In genomic region chr10:69332278-69333010, GRCh38 we compare ENCODE assay signal across 14 cellular contexts. TPM values are rescaled to one million over a fixed set of nuclear protein-coding genes. Genes with fewer than 3 reads are reported as not detected.
DNase-seq lines count a peak whose midpoint lies in the region; ATAC-seq, FAIRE-seq and TF ChIP-seq lines count a peak whose summit lies in the region.
"Had no signal": no experiment of that assay in that cellular context is flagged by ENCODE, and none has a peak within 500 bp of the region (broad histone marks: within the 10 kb centered on the region; RNA-seq: fewer than 3 reads in every experiment).

No MANE protein-coding gene starts in this region.

- peaks cover 20% of the 10 kb centered on the region for H3K36me3 ChIP-seq in CD4-positive, CD25-positive, alpha-beta regulatory T cell (ENCODE audit: control insufficient read depth, insufficient read depth, low read length)
- H3K36me3 ChIP-seq in pancreas: no peaks in the 10 kb centered on the region
- peaks cover 0 to 3% (median 0%) of the 10 kb centered on the region in 3 experiments for H3K36me3 ChIP-seq in naive thymus-derived CD4-positive, alpha-beta T cell (ENCODE audit: control insufficient read depth in 2 of 3, insufficient read depth in 3 of 3, low read length in 3 of 3)

- no peak for DNase-seq in CD4-positive, CD25-positive, alpha-beta regulatory T cell
- DNase-seq in NCI-H2029 treated with DMSO at 0.1 percent for 48 hours (lab: John Stamatoyannopoulos, UW): peak; percentile 44
- DNase-seq in epithelial cell of prostate (ENCODE audit: low read depth, low spot score): no peak
- no peak for DNase-seq in pancreas
- DNase-seq in NCI-H1694 (lab: John Stamatoyannopoulos, UW): no peak
- no peak for DNase-seq in naive thymus-derived CD4-positive, alpha-beta T cell
- no peak for DNase-seq in NCI-H2171 (lab: John Stamatoyannopoulos, UW)
- DNase-seq in HuH-7 (ENCODE audit: low spot score): no peak
- DNase-seq: activated CD8-positive, alpha-beta memory T cell treated with anti-CD3 and anti-CD28 coated beads for 24 hours; DMS 273 treated with DMSO at 0.1 percent for 48 hours; NCI-H2081 treated with DMSO at 0.1 percent for 48 hours; stimulated activated naive CD4-positive, alpha-beta T cell had no signal

- no peaks in the 10 kb centered on the region for H3K9me3 ChIP-seq in CD4-positive, CD25-positive, alpha-beta regulatory T cell (ENCODE audit: control insufficient read depth in 2 of 2, low read length in 2 of 2)
- H3K9me3 ChIP-seq in pancreas: no peaks in the 10 kb centered on the region
- no peaks in the 10 kb centered on the region for H3K9me3 ChIP-seq in naive thymus-derived CD4-positive, alpha-beta T cell (ENCODE audit: control insufficient read depth in 2 of 3, low read length in 3 of 3)
- H3K9me3 ChIP-seq: SK-N-SH had no signal

- H3K27ac ChIP-seq in CD4-positive, CD25-positive, alpha-beta regulatory T cell (ENCODE audit: insufficient read depth, low read length, poor library complexity, severe bottlenecking): no peak overlapping the region
- H3K27ac ChIP-seq in epithelial cell of prostate (peak overlapping the region; percentile 90), pancreas (peak overlapping the region; percentile 9 to 62 (median 40))
- H3K27ac ChIP-seq in naive thymus-derived CD4-positive, alpha-beta T cell (ENCODE audit: low read depth, low read length): no peak overlapping the region

- H3K4me3 ChIP-seq in CD4-positive, CD25-positive, alpha-beta regulatory T cell (ENCODE audit: low read depth, low read length): no peak overlapping the region
- no peak overlapping the region for H3K4me3 ChIP-seq in pancreas
- H3K4me3 ChIP-seq in naive thymus-derived CD4-positive, alpha-beta T cell (ENCODE audit: low read length): no peak overlapping the region

- H3K27me3 Mint-ChIP-seq in CD4-positive, CD25-positive, alpha-beta regulatory T cell: no peaks in the 10 kb centered on the region
- no peaks in the 10 kb centered on the region for H3K27me3 Mint-ChIP-seq in naive thymus-derived CD4-positive, alpha-beta T cell

- H3K36me3 Mint-ChIP-seq in CD4-positive, CD25-positive, alpha-beta regulatory T cell: peaks cover 8% of the 10 kb centered on the region
- H3K36me3 Mint-ChIP-seq in naive thymus-derived CD4-positive, alpha-beta T cell: peaks cover 0 to 10% (median 4%) of the 10 kb centered on the region in 5 donors

- intact Hi-C loops in pancreas (cut with DNase I): no loop called here
- intact Hi-C loops in naive thymus-derived CD4-positive, alpha-beta T cell (cut with micrococcal nuclease): no loop called here

- peak overlapping the region in 1 of 4 donors; percentile 32 for H3K4me3 Mint-ChIP-seq in CD4-positive, CD25-positive, alpha-beta regulatory T cell
- peak overlapping the region in 1 of 10 donors; percentile 19 for H3K4me3 Mint-ChIP-seq in naive thymus-derived CD4-positive, alpha-beta T cell

- TF ChIP-seq CTCF in pancreas (IDR thresholded peaks at IDR 0.05): no peak

- H3K4me1 Mint-ChIP-seq in CD4-positive, CD25-positive, alpha-beta regulatory T cell: peaks cover 34 to 85% (median 50%) of the 10 kb centered on the region in 4 donors
- H3K4me1 Mint-ChIP-seq in naive thymus-derived CD4-positive, alpha-beta T cell: peaks cover 54 to 92% (median 74%) of the 10 kb centered on the region in 7 donors

- ATAC-seq in CD4-positive, CD25-positive, alpha-beta regulatory T cell (ENCODE audit: low read depth in 2 of 2): no peak
- ATAC-seq in pancreas: peak in 2 of 4 donors; percentile 40 to 41
- ATAC-seq in naive thymus-derived CD4-positive, alpha-beta T cell: no peak

- H3K27me3 ChIP-seq in CD4-positive, CD25-positive, alpha-beta regulatory T cell (ENCODE audit: control insufficient read depth, insufficient read depth, low read length): no peaks in the 10 kb centered on the region
- H3K27me3 ChIP-seq in pancreas: no peaks in the 10 kb centered on the region
- H3K27me3 ChIP-seq in naive thymus-derived CD4-positive, alpha-beta T cell (ENCODE audit: control insufficient read depth in 2 of 2, insufficient read depth in 2 of 2, low read length in 2 of 2): no peaks in the 10 kb centered on the region

- POLR2A ChIA-PET in naive thymus-derived CD4-positive, alpha-beta T cell (lab: Charles Lee): interaction anchor here (1.4 to 5.8 kb wide), 4 partner anchors 9 to 30 kb away, joined by 3 to 34 read pairs (median 5); no protein-coding TSS in a partner anchor

- H3K27ac Mint-ChIP-seq in CD4-positive, CD25-positive, alpha-beta regulatory T cell: peak overlapping the region in 2 of 3 donors; percentile 26 to 62
- peak overlapping the region in 4 of 9 donors; percentile 13 to 65 (median 53) for H3K27ac Mint-ChIP-seq in naive thymus-derived CD4-positive, alpha-beta T cell

- no peaks in the 10 kb centered on the region for H3K9me3 Mint-ChIP-seq in CD4-positive, CD25-positive, alpha-beta regulatory T cell
- no peaks in the 10 kb centered on the region for H3K9me3 Mint-ChIP-seq in naive thymus-derived CD4-positive, alpha-beta T cell

- CTCF ChIA-PET in naive thymus-derived CD4-positive, alpha-beta T cell (lab: Charles Lee): no interaction called here

- 70 to 75% methylated on average over 9 of the region's 9 CpGs for WGBS in pancreas, 2 donors

- FAIRE-seq in pancreas (lab: Jason Lieb, UNC): no peak
- FAIRE-seq: GM18507 had no signal

- peaks cover 42% of the 10 kb centered on the region for H3K4me1 ChIP-seq in CD4-positive, CD25-positive, alpha-beta regulatory T cell (ENCODE audit: control insufficient read depth, insufficient read depth, low read length, poor library complexity, severe bottlenecking)
- peaks cover 18 to 22% (median 20%) of the 10 kb centered on the region in 3 donors for H3K4me1 ChIP-seq in pancreas
- peaks cover 26 to 41% of the 10 kb centered on the region in 2 donors for H3K4me1 ChIP-seq in naive thymus-derived CD4-positive, alpha-beta T cell (ENCODE audit: control insufficient read depth in 2 of 2, insufficient read depth in 2 of 2, low read length in 2 of 2)

RNA-seq across cellular contexts. Expression of gene HK1, which starts 54.1 kb away (rescaled TPM):
- 86.4 TPM for total RNA-seq in CD4-positive, CD25-positive, alpha-beta regulatory T cell
- 100 to 1,000 TPM in 3 of 4 donors, 10 to 100 TPM in 1; 95.6 to 115 (median 106) TPM for polyA plus RNA-seq in CD4-positive, CD25-positive, alpha-beta regulatory T cell
- total RNA-seq in pancreas: 10 to 100 TPM in 3 of 6 donors, 1 to 10 TPM in 3; 7.2 to 18.1 (median 10.6) TPM
- polyA plus RNA-seq in pancreas: 1 to 10 TPM; 6.7 to 8.8 TPM
- 100 to 1,000 TPM in 1 of 5 experiments, 10 to 100 TPM in 4; 60.1 to 144 (median 66.3) TPM for total RNA-seq in naive thymus-derived CD4-positive, alpha-beta T cell
- 100 to 1,000 TPM in 1 of 2 donors, 10 to 100 TPM in 1; 95.5 to 138 TPM for polyA plus RNA-seq in naive thymus-derived CD4-positive, alpha-beta T cell

Comparison
In these comparisons a context has a peak if more than half of its experiments do, and no peak if none do; other contexts are left out.
1. H3K27ac ChIP-seq: peak in epithelial cell of prostate (single experiment) and pancreas (4 of 4); none in CD4-positive, CD25-positive, alpha-beta regulatory T cell (single experiment) and naive thymus-derived CD4-positive, alpha-beta T cell (single experiment).